Comparison of ENCODE assay signal across 1 cellular context in genomic region chr6:143941852-143942627, GRCh38.
TF ChIP-seq lines count a peak whose summit lies in the region.

No MANE protein-coding gene starts in this region.

TF ChIP-seq in HepG2, 621 proteins besides CTCF, POLR2A, EP300 and RAD21 (continued from another document and continues in another):
- no peak for TF ChIP-seq TSC22D2 (CRISPR knock-in tag; IDR thresholded peaks at IDR 0.05; ENCODE audit: borderline replicate concordance)
- TF ChIP-seq ELK4 (CRISPR knock-in tag; IDR thresholded peaks at IDR 0.05; ENCODE audit: borderline replicate concordance): no peak
- TF ChIP-seq ZNF749 (CRISPR knock-in tag; IDR thresholded peaks at IDR 0.05; ENCODE audit: borderline replicate concordance): no peak
- peak; percentile 62; the same call in 1 of the 2 replicates for TF ChIP-seq KDM2A (CRISPR knock-in tag; IDR thresholded peaks at IDR 0.05; ENCODE audit: borderline replicate concordance, low read depth)
- no peak for TF ChIP-seq NFYC (CRISPR knock-in tag; IDR thresholded peaks at IDR 0.05)
- no peak for TF ChIP-seq FIP1L1 (IDR thresholded peaks at IDR 0.05; ENCODE audit: borderline replicate concordance, insufficient read depth, low read depth, low read length)
- TF ChIP-seq PHF21A (CRISPR knock-in tag; IDR thresholded peaks at IDR 0.05): no peak
- TF ChIP-seq ZNF576 (CRISPR knock-in tag; IDR thresholded peaks at IDR 0.05): no peak
- TF ChIP-seq GABPA (IDR thresholded peaks at IDR 0.05; ENCODE audit: low read depth, low read length): no peak; the same call in 1 of the 2 replicates
- peak; percentile 76 for TF ChIP-seq GABPA (CRISPR knock-in tag; IDR thresholded peaks at IDR 0.05; ENCODE audit: low read depth)
- TF ChIP-seq ZNF224 (CRISPR knock-in tag; IDR thresholded peaks at IDR 0.05): no peak
- TF ChIP-seq KLF6 (CRISPR knock-in tag; IDR thresholded peaks at IDR 0.05): no peak
- no peak for TF ChIP-seq HMG20A (CRISPR knock-in tag; IDR thresholded peaks at IDR 0.05; ENCODE audit: borderline replicate concordance)
- TF ChIP-seq GATA4 (IDR thresholded peaks at IDR 0.05; ENCODE audit: borderline replicate concordance, low read depth): no peak
- no peak for TF ChIP-seq GTF3A (CRISPR knock-in tag; conservative IDR thresholded peaks at IDR 0.05)
- TF ChIP-seq KLF16 (CRISPR knock-in tag; IDR thresholded peaks at IDR 0.05): 0 out of 4 replicates have a peak, but pooled peaks of 1 of the 2 experiments have one; percentile 27
- no peak for TF ChIP-seq SKIL (CRISPR knock-in tag; IDR thresholded peaks at IDR 0.05; ENCODE audit: borderline replicate concordance)
- no peak for TF ChIP-seq KLF11 (CRISPR knock-in tag; IDR thresholded peaks at IDR 0.05)
- TF ChIP-seq NFKB2 (CRISPR knock-in tag; IDR thresholded peaks at IDR 0.05; ENCODE audit: borderline replicate concordance): peak; percentile 33; the same call in 1 of the 2 replicates
- TF ChIP-seq GABPB1 (CRISPR knock-in tag; IDR thresholded peaks at IDR 0.05): peak; percentile 72
- TF ChIP-seq ZBTB2 (CRISPR knock-in tag; IDR thresholded peaks at IDR 0.05; ENCODE audit: low read depth): no peak
- no peak for TF ChIP-seq NFRKB (IDR thresholded peaks at IDR 0.05)
- TF ChIP-seq ARHGAP35 (CRISPR knock-in tag; IDR thresholded peaks at IDR 0.05; ENCODE audit: borderline replicate concordance): no peak
- no peak for TF ChIP-seq ZBTB3 (CRISPR knock-in tag; IDR thresholded peaks at IDR 0.05; ENCODE audit: borderline replicate concordance, low read depth)
- 0 out of 2 replicates have a peak, but pooled peaks have one; percentile 36 for TF ChIP-seq ZBTB25 (CRISPR knock-in tag; IDR thresholded peaks at IDR 0.05)
- no peak for TF ChIP-seq WIZ (CRISPR knock-in tag; IDR thresholded peaks at IDR 0.05)
- no peak for TF ChIP-seq MEIS2 (CRISPR knock-in tag; IDR thresholded peaks at IDR 0.05)
- TF ChIP-seq ZNF678 (CRISPR knock-in tag; IDR thresholded peaks at IDR 0.05): no peak
- TF ChIP-seq TCF12 (IDR thresholded peaks at IDR 0.05): no peak
- TF ChIP-seq TCF12 (CRISPR knock-in tag; IDR thresholded peaks at IDR 0.05): no peak
- no peak for TF ChIP-seq ZNF142 (CRISPR knock-in tag; IDR thresholded peaks at IDR 0.05)
- TF ChIP-seq ZFP1 (CRISPR knock-in tag; IDR thresholded peaks at IDR 0.05): no peak
- no peak for TF ChIP-seq KLF9 (CRISPR knock-in tag; IDR thresholded peaks at IDR 0.05; ENCODE audit: low read depth)
- no peak for TF ChIP-seq KDM4B (CRISPR knock-in tag; IDR thresholded peaks at IDR 0.05)
- TF ChIP-seq ZNF740 (CRISPR knock-in tag; IDR thresholded peaks at IDR 0.05): no peak
- no peak for TF ChIP-seq SOX6 (IDR thresholded peaks at IDR 0.05)
- peak; percentile 28; the same call in 1 of the 2 replicates for TF ChIP-seq SOX6 (CRISPR knock-in tag; IDR thresholded peaks at IDR 0.05)
- TF ChIP-seq ZNF567 (CRISPR knock-in tag; IDR thresholded peaks at IDR 0.05; ENCODE audit: borderline replicate concordance): no peak
- no peak for TF ChIP-seq HNRNPH1 (optimal IDR thresholded peaks at IDR 0.05; ENCODE audit: low read depth, low read length)
- no peak for TF ChIP-seq ZFP82 (CRISPR knock-in tag; IDR thresholded peaks at IDR 0.05; ENCODE audit: borderline replicate concordance)
- no peak for TF ChIP-seq NCOA5 (CRISPR knock-in tag; IDR thresholded peaks at IDR 0.05)
- peak; percentile 12; the same call in 1 of the 2 replicates for TF ChIP-seq NCOA2 (CRISPR knock-in tag; IDR thresholded peaks at IDR 0.05)
- TF ChIP-seq ISL2 (CRISPR knock-in tag; IDR thresholded peaks at IDR 0.05): no peak
- TF ChIP-seq KIAA2018 (CRISPR knock-in tag; IDR thresholded peaks at IDR 0.05; ENCODE audit: borderline replicate concordance): no peak
